Comparison of ENCODE assay signal across 12 cellular contexts in the genomic region with DNA sequence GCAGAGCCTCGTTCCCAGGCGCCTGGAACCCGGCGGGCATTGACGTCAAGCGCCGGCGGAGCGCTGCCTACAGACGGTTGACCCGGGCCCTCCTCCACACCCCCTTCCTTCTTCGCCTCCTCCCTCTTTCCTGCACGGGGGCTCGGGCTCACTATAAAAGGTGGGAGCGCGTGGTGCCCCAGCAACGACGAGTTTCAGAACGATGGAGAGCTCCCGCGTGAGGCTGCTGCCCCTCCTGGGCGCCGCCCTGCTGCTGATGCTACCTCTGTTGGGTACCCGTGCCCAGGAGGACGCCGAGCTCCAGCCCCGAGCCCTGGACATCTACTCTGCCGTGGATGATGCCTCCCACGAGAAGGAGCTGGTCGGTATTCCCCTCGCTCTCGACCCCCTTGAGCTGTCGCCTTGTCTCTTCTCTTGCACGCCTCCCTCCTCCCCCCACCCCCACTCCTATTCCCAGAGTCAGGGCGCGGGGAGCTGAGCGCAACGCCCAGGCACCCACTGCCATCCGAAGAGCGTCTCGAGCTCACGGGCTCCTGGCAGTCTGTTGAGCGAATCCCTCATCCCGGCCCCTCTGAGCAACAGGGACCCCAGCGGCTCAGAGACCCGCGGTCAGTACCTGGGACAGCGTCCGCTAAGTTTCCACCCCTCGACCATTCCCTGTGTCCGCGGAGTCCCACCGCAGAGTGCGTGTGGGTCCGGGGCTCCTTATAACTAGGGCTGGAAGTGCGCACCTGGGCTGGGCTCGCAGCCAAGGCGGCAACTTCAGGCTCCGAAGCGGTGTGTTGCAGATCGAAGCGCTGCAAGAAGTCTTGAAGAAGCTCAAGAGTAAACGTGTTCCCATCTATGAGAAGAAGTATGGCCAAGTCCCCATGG. TPM values are rescaled to one million over a fixed set of nuclear protein-coding genes. Genes with fewer than 3 reads are reported as not detected.
A peak's percentile ranks its signal among the peaks of the same experiment; 100 is the strongest.
DNase-seq lines count a peak whose midpoint lies in the region; ATAC-seq and TF ChIP-seq lines count a peak whose summit lies in the region.
"Had no signal": no experiment of that assay in that cellular context is flagged by ENCODE, and none has a peak within 500 bp of the region (broad histone marks: within the 10 kb centered on the region; RNA-seq: fewer than 3 reads in every experiment).

CARTPT (plus strand) TSS at position 184 of the 873 bp plus-strand sequence; CDS start at position 203, 19 bp downstream.

- no peak for TF ChIP-seq CTCF in dorsolateral prefrontal cortex (IDR thresholded peaks at IDR 0.05 in 54 of 56, conservative IDR thresholded peaks at IDR 0.05 in 2 of 56; ENCODE audit: low read depth in 1 of 56, partially characterized antibody in 56 of 56)
- TF ChIP-seq CTCF in CD4-positive, alpha-beta T cell (IDR thresholded peaks at IDR 0.05), result no peak

- no peak within 1 kb of the TSS for H3K27ac Mint-ChIP-seq in CD4-positive, alpha-beta T cell

- H3K9me3 Mint-ChIP-seq in CD4-positive, alpha-beta T cell, result no peaks in the 10 kb centered on the region

- no peaks in the 10 kb centered on the region for H3K36me3 Mint-ChIP-seq in CD4-positive, alpha-beta T cell (ENCODE audit: low read depth)

- intact Hi-C loops in dorsolateral prefrontal cortex (cut with DNase I), result no loop called here
- intact Hi-C loops in CD4-positive, alpha-beta T cell (cut with DNase I, micrococcal nuclease), result no loop called here

- H3K27me3 ChIP-seq in dorsolateral prefrontal cortex, result peaks cover 0 to 92% (median 43%) of the 10 kb centered on the region in 45 donors
- H3K27me3 ChIP-seq in CD4-positive, alpha-beta T cell (ENCODE audit: control insufficient read depth, insufficient read depth, low read length), result peaks cover 70% of the 10 kb centered on the region

- CTCF ChIA-PET in CD4-positive, alpha-beta T cell (lab: Charles Lee), result no interaction called here

- POLR2A ChIA-PET in CD4-positive, alpha-beta T cell (lab: Charles Lee), result no interaction called here

- DNase-seq in EH (ENCODE audit: low read depth), result peak; percentile 28
- peak; percentile 49 for DNase-seq in HuH-7 (ENCODE audit: low spot score)
- DNase-seq in dorsolateral prefrontal cortex, result peak in 1 of 10 donors; percentile 42
- peak; percentile 20 to 42 for DNase-seq in lung microvascular endothelial cell (ENCODE audit: low read depth in 2 of 2)
- DNase-seq in CD4-positive, alpha-beta T cell, result no peak
- DNase-seq in NCI-H2196 treated with DMSO at 0.1 percent for 48 hours (lab: John Stamatoyannopoulos, UW; ENCODE audit: unreplicated experiment), result no peak
- DNase-seq in activated CD8-positive, alpha-beta memory T cell treated with anti-CD3 and anti-CD28 coated beads, Interleukin-2, amount 50 U/mL, for 4 hours, result no peak
- DNase-seq: activated effector memory CD4-positive, alpha-beta T cell treated with anti-CD3 and anti-CD28 coated beads, Interleukin-2, amount 50 U/mL, for 16 hours; mucosa of descending colon had no signal

- no peak within 1 kb of the TSS for H3K27ac ChIP-seq in dorsolateral prefrontal cortex
- no peak within 1 kb of the TSS for H3K27ac ChIP-seq in CD4-positive, alpha-beta T cell (ENCODE audit: low read depth, low read length)
- H3K27ac ChIP-seq: epithelial cell of prostate had no signal

- H3K4me3 ChIP-seq in dorsolateral prefrontal cortex, result peak within 1 kb of the TSS in 37 of 59 donors; percentile 7 to 50 (median 30)
- H3K4me3 ChIP-seq: mucosa of descending colon had no signal

- H3K4me1 Mint-ChIP-seq in CD4-positive, alpha-beta T cell (ENCODE audit: low read depth), result no peaks in the 10 kb centered on the region

- H3K9me3 ChIP-seq in CD4-positive, alpha-beta T cell (ENCODE audit: control insufficient read depth, low read length), result no peaks in the 10 kb centered on the region
- H3K9me3 ChIP-seq: mucosa of descending colon had no signal

- H3K4me3 Mint-ChIP-seq in CD4-positive, alpha-beta T cell, result no peak within 1 kb of the TSS

- no peak for ATAC-seq in CD4-positive, alpha-beta T cell (ENCODE audit: poor library complexity)
- no peak for ATAC-seq in HG02981 (IDR thresholded peaks at IDR 0.05; ENCODE audit: unreplicated experiment)
- ATAC-seq: mucosa of descending colon had no signal

- peaks cover 84% of the 10 kb centered on the region for H3K27me3 Mint-ChIP-seq in CD4-positive, alpha-beta T cell

RNA-seq across cellular contexts. Expression of gene CARTPT, which starts in this region (rescaled TPM):
- 100 to 1,000 TPM in 8 of 120 experiments, 10 to 100 TPM in 99, 1 to 10 TPM in 12, not detected in 1; 1.2 to 185 (median 34.1) TPM for total RNA-seq in dorsolateral prefrontal cortex
- total RNA-seq in lung microvascular endothelial cell, result not detected in 2 replicates
- total RNA-seq in CD4-positive, alpha-beta T cell, result not detected
- total RNA-seq: subcutaneous adipose tissue had no signal

Comparison
In these comparisons a context has a peak if more than half of its experiments do, and no peak if none do; other contexts are left out.
1. Peak in DNase-seq in lung microvascular endothelial cell; RNA of the gene not detected or under 1 TPM.
2. DNase-seq: peak in EH (single experiment) and HuH-7 (single experiment); none in CD4-positive, alpha-beta T cell (0 of 10), NCI-H2196 treated with DMSO at 0.1 percent for 48 hours (single experiment) and activated CD8-positive, alpha-beta memory T cell treated with anti-CD3 and anti-CD28 coated beads, Interleukin-2, amount 50 U/mL, for 4 hours (single experiment).